In the genomic region with DNA sequence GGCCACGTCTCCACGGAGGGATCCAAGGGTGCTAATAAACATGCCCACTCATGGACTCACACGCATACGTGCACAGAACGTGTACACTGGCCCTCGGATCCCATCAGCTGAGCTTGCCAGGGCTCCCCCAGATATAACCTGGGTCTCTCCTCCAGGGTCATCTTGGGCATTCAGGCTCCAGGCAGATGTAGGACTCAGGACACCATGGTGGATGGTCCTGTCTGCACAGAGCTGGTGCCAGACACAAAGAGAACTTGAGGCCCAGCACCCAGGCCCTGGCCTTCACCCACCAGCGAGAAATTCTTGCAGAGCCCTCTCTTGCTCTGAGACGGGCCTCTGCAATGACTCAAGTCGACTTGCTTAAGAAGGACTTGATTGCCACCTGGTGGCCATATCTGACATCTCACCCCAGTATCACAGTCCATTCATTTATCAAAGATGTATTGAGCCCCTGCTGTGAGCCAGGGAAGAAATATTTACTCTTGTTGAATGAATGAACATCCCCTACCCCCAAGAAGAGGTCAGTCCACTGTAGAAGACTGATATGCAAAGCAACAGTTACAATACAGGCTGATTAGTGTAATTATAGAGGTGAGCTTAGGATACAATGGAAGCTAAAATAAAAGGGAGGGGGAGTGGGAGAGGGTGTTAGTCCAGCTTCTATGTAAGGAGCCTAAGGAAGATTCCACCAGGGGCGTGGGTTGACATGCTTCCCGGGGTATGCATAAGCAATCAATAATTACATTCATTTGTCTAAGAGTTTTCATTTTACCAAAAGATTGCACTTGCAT, we compare ENCODE assay signal across 8 cellular contexts. TPM values are rescaled to one million over a fixed set of nuclear protein-coding genes. Genes with fewer than 3 reads are reported as not detected.
A peak's percentile ranks its signal among the peaks of the same experiment; 100 is the strongest.
DNase-seq lines count a peak whose midpoint lies in the region; ATAC-seq and TF ChIP-seq lines count a peak whose summit lies in the region.

No MANE protein-coding gene starts in this region.

- H3K27me3 Mint-ChIP-seq in CD8-positive, alpha-beta T cell (ENCODE audit: low read depth): peaks cover 22% of the 10 kb centered on the region

- CTCF ChIA-PET in CD8-positive, alpha-beta T cell (lab: Charles Lee): interaction anchor here (0.6 to 3.3 kb wide), 38 partner anchors 9 to 475 kb away, joined by 3 to 19 read pairs (median 4); no protein-coding TSS in a partner anchor

- no peak overlapping the region for H3K27ac ChIP-seq in CD8-positive, alpha-beta T cell (ENCODE audit: low read depth, low read length)
- H3K27ac ChIP-seq in foreskin keratinocyte (no peak overlapping the region), suprapubic skin (no peak overlapping the region)

- no peaks in the 10 kb centered on the region for H3K36me3 Mint-ChIP-seq in CD8-positive, alpha-beta T cell

- ATAC-seq in CD8-positive, alpha-beta T cell: peak; percentile 98
- ATAC-seq in GM21723 (IDR thresholded peaks at IDR 0.05; ENCODE audit: unreplicated experiment) (peak; percentile 90), foreskin keratinocyte (peak; percentile 80)

- peak; percentile 94 for TF ChIP-seq CTCF in CD8-positive, alpha-beta T cell (IDR thresholded peaks at IDR 0.05)
- TF ChIP-seq CTCF in foreskin keratinocyte (conservative IDR thresholded peaks at IDR 0.05) (peak; percentile 95), suprapubic skin (IDR thresholded peaks at IDR 0.05) (peak; percentile 71 to 95)

- TF ChIP-seq EP300 in suprapubic skin (IDR thresholded peaks at IDR 0.05): no peak

- no peak overlapping the region for H3K27ac Mint-ChIP-seq in CD8-positive, alpha-beta T cell

- no peaks in the 10 kb centered on the region for H3K4me1 Mint-ChIP-seq in CD8-positive, alpha-beta T cell (ENCODE audit: low read depth)

- H3K36me3 ChIP-seq in CD8-positive, alpha-beta T cell (ENCODE audit: insufficient read depth, low read length): no peaks in the 10 kb centered on the region
- no peaks in the 10 kb centered on the region for H3K36me3 ChIP-seq in suprapubic skin

- no peak for TF ChIP-seq POLR2A in suprapubic skin (IDR thresholded peaks at IDR 0.05)

- no peak overlapping the region for H3K4me3 Mint-ChIP-seq in CD8-positive, alpha-beta T cell

- H3K4me3 ChIP-seq in CD8-positive, alpha-beta T cell (ENCODE audit: low read depth, low read length): no peak overlapping the region
- H3K4me3 ChIP-seq in suprapubic skin: no peak overlapping the region

- H3K9me3 ChIP-seq in CD8-positive, alpha-beta T cell (ENCODE audit: low read length): no peaks in the 10 kb centered on the region
- no peaks in the 10 kb centered on the region for H3K9me3 ChIP-seq in suprapubic skin

- WGBS in suprapubic skin: 34% methylated on average over 11 of the region's 11 CpGs

- no peaks in the 10 kb centered on the region for H3K9me3 Mint-ChIP-seq in CD8-positive, alpha-beta T cell

- no peaks in the 10 kb centered on the region for H3K4me1 ChIP-seq in CD8-positive, alpha-beta T cell (ENCODE audit: insufficient read depth, low read length)
- H3K4me1 ChIP-seq in foreskin keratinocyte: peaks cover 3% of the 10 kb centered on the region
- H3K4me1 ChIP-seq in suprapubic skin: peaks cover 13% of the 10 kb centered on the region

- DNase-seq in CD8-positive, alpha-beta T cell: peak; percentile 63 to 86 (median 82)
- DNase-seq in MV-4-11 (lab: John Stamatoyannopoulos, UW): peak; percentile 85
- DNase-seq in SIG-M5 treated with dmso at 0.1 percent for 504 hours (lab: John Stamatoyannopoulos, UW; ENCODE audit: unreplicated experiment): peak; percentile 91
- DNase-seq in activated T-helper 9 cell treated with anti-CD3 and anti-CD28 coated beads, Interleukin-2, amount 50 U/mL, for 16 hours (ENCODE audit: low read depth): peak; percentile 62
- DNase-seq in foreskin keratinocyte: peak; percentile 46 to 80
- peak; percentile 77 for DNase-seq in occipital lobe (lab: John Stamatoyannopoulos, UW)
- DNase-seq in suprapubic skin (ENCODE audit: low spot score in 2 of 2): peak; percentile 96

- POLR2A ChIA-PET in CD8-positive, alpha-beta T cell (lab: Charles Lee): no interaction called here

- intact Hi-C loops in CD8-positive, alpha-beta T cell (cut with DNase I, micrococcal nuclease): loop anchor here (1.0 to 2.0 kb wide), 4 partner anchors 216 to 407 kb away; a partner anchor contains a TSS

- no peaks in the 10 kb centered on the region for H3K27me3 ChIP-seq in CD8-positive, alpha-beta T cell (ENCODE audit: insufficient read depth, low read length)
- H3K27me3 ChIP-seq in foreskin keratinocyte (peaks cover 6% of the 10 kb centered on the region), suprapubic skin (peaks cover 13% of the 10 kb centered on the region)

RNA-seq across cellular contexts. Expression of a gene that starts 34.2 kb away (rescaled TPM):
- total RNA-seq in CD8-positive, alpha-beta T cell: 10 to 100 TPM; 61.4 to 65.0 TPM
- total RNA-seq in foreskin keratinocyte (21.4 and 22.9 TPM in 2 replicates), occipital lobe (190 TPM), suprapubic skin (10 to 100 TPM; 36.1 to 93.8 (median 57.2) TPM)
- 6.4 and 6.8 TPM in 2 replicates for polyA plus RNA-seq in foreskin keratinocyte
